17 cellular contexts compared by ENCODE assay signal in the genomic region with DNA sequence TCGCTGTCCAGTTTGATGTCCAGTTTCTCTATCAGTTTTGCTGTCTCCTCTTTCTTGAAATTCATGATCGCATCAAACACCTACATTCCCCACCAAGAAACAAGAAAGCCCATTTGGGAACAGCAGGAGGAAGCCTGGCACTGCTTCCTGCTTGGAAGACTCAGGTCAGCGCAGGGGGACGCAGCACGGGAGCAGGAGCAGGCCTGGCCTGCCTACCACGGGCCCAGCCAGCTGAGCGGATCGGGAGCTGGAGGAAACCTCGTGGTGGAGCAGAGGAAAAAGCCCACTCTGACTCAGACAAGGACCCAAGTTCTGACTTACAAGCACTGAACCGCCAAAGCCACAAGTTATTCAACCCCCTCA. TPM values are rescaled to one million over a fixed set of nuclear protein-coding genes. Genes with fewer than 3 reads are reported as not detected.
DNase-seq lines count a peak whose midpoint lies in the region; ATAC-seq, FAIRE-seq and TF ChIP-seq lines count a peak whose summit lies in the region.
"Had no signal": no experiment of that assay in that cellular context is flagged by ENCODE, and none has a peak within 500 bp of the region (broad histone marks: within the 10 kb centered on the region; RNA-seq: fewer than 3 reads in every experiment).

No MANE protein-coding gene starts in this region.

- no peak for TF ChIP-seq POLR2A in A549 (IDR thresholded peaks at IDR 0.05; ENCODE audit: low read length)

- H3K4me1 Mint-ChIP-seq in activated naive CD8-positive, alpha-beta T cell (ENCODE audit: low read depth), result peaks cover 43% of the 10 kb centered on the region
- H3K4me1 Mint-ChIP-seq in natural killer cell, result peaks cover 34 to 39% of the 10 kb centered on the region in 2 donors
- peaks cover 36 to 52% (median 41%) of the 10 kb centered on the region in 3 donors for H3K4me1 Mint-ChIP-seq in CD8-positive, alpha-beta memory T cell

- H3K36me3 ChIP-seq in CD8-positive, alpha-beta memory T cell (ENCODE audit: insufficient read depth, low read length), result peaks cover 74% of the 10 kb centered on the region

- 96% methylated on average over 9 of the region's 10 CpGs for WGBS in A549 (ENCODE audit: missing lambda C conversion rate)

- intact Hi-C loops in natural killer cell (cut with micrococcal nuclease), result loop anchor here (10.0 kb wide), 1 partner anchor 197 kb away; the partner anchor contains the start of gene MATK

- H3K4me3 ChIP-seq in A549, result no peak overlapping the region
- no peak overlapping the region for H3K4me3 ChIP-seq in CD8-positive, alpha-beta memory T cell (ENCODE audit: low read length)

- H3K27me3 ChIP-seq in CD8-positive, alpha-beta memory T cell (ENCODE audit: insufficient read depth, low read length, poor library complexity, severe bottlenecking), result no peaks in the 10 kb centered on the region

- peaks cover 26% of the 10 kb centered on the region; the same call in 2 of the 3 replicates for H3K4me1 ChIP-seq in A549
- H3K4me1 ChIP-seq in CD8-positive, alpha-beta memory T cell (ENCODE audit: insufficient read depth, low read length), result peaks cover 28% of the 10 kb centered on the region

- H3K27me3 Mint-ChIP-seq in activated naive CD8-positive, alpha-beta T cell, result no peaks in the 10 kb centered on the region
- H3K27me3 Mint-ChIP-seq in natural killer cell (ENCODE audit: low read depth in 2 of 2), result no peaks in the 10 kb centered on the region
- H3K27me3 Mint-ChIP-seq in CD8-positive, alpha-beta memory T cell, result peaks cover 0 to 12% of the 10 kb centered on the region in 2 donors

- peak overlapping the region; percentile 5; the same call in 1 of the 3 replicates for H3K4me2 ChIP-seq in A549

- CTCF ChIA-PET in A549 (lab: Yijun Ruan, JAX), result interaction anchor here (3.5 kb wide), 1 partner anchor 10 kb away, joined by 16 read pairs; the partner anchor contains the start of gene DAPK3
- CTCF ChIA-PET in CD8-positive, alpha-beta memory T cell (lab: Charles Lee), result interaction anchor here (0.7 kb wide), 1 partner anchor 219 kb away, joined by 3 read pairs; the partner anchor contains the start of gene MRPL54

- TF ChIP-seq EP300 in A549 (IDR thresholded peaks at IDR 0.05), result no peak

- POLR2A ChIA-PET in A549 (lab: Yijun Ruan, JAX), result interaction anchor here (1.6 to 5.1 kb wide), 2 partner anchors 10 to 11 kb away, joined by 3 to 60 read pairs; partner anchors contain the start of gene DAPK3
- POLR2A ChIA-PET in CD8-positive, alpha-beta memory T cell (lab: Charles Lee), result interaction anchor here (1.8 kb wide), 1 partner anchor 10 kb away, joined by 10 read pairs; the partner anchor contains the start of gene DAPK3

- H3K27ac Mint-ChIP-seq in activated naive CD8-positive, alpha-beta T cell, result peak overlapping the region; percentile 34
- H3K27ac Mint-ChIP-seq in natural killer cell, result peak overlapping the region in 1 of 2 donors; percentile 58
- H3K27ac Mint-ChIP-seq in CD8-positive, alpha-beta memory T cell, result peak overlapping the region in 4 of 8 donors; percentile 29 to 92 (median 64)

- DNase-seq in A549 (ENCODE audit: low read depth in 1 of 2, low spot score in 1 of 2), result no peak
- peak; percentile 2 for DNase-seq in GM03348 (ENCODE audit: low spot score)
- DNase-seq in natural killer cell, result no peak
- DNase-seq in CD8-positive, alpha-beta memory T cell, result no peak
- DNase-seq in UCSD-AML1 (lab: John Stamatoyannopoulos, UW; ENCODE audit: unreplicated experiment), result no peak
- no peak for DNase-seq in SIG-M5 treated with dmso at 0.1 percent for 504 hours (lab: John Stamatoyannopoulos, UW; ENCODE audit: unreplicated experiment)
- DNase-seq: amygdala; cortex of kidney; IMR-90; midbrain; stimulated activated CD4-positive, alpha-beta T cell treated with anti-CD3 and anti-CD28 coated beads, Interleukin-4, amount 100 ng/mL, for 1 hour; stimulated activated naive CD8-positive, alpha-beta T cell treated with anti-CD3 and anti-CD28 coated beads, Interleukin-15, Interleukin-2, amounts not matched to agents 100 U/mL and 50 U/mL, for 24 hours had no signal

- TF ChIP-seq RAD21 in A549 (conservative IDR thresholded peaks at IDR 0.05 in 1 of 2, IDR thresholded peaks at IDR 0.05 in 1 of 2), result no peak

- no peaks in the 10 kb centered on the region for H3K9me3 ChIP-seq in A549
- no peaks in the 10 kb centered on the region for H3K9me3 ChIP-seq in CD8-positive, alpha-beta memory T cell (ENCODE audit: low read length)

- 0 out of 6 replicates have a peak overlapping the region, but pooled peaks of 1 of the 2 experiments have one; percentile 34 for H3K27ac ChIP-seq in A549
- H3K27ac ChIP-seq in CD8-positive, alpha-beta memory T cell (ENCODE audit: low read depth, low read length), result no peak overlapping the region

- no peak for FAIRE-seq in A549 (lab: Jason Lieb, UNC)

- H3K4me3 Mint-ChIP-seq in activated naive CD8-positive, alpha-beta T cell, result peak overlapping the region; percentile 99
- H3K4me3 Mint-ChIP-seq in natural killer cell, result peak overlapping the region; percentile 32
- peak overlapping the region in 2 of 7 donors; percentile 36 to 78 for H3K4me3 Mint-ChIP-seq in CD8-positive, alpha-beta memory T cell

- H3K9me3 Mint-ChIP-seq in activated naive CD8-positive, alpha-beta T cell (ENCODE audit: low read depth), result no peaks in the 10 kb centered on the region
- no peaks in the 10 kb centered on the region for H3K9me3 Mint-ChIP-seq in natural killer cell
- no peaks in the 10 kb centered on the region for H3K9me3 Mint-ChIP-seq in CD8-positive, alpha-beta memory T cell

- peaks cover 17% of the 10 kb centered on the region for H3K36me3 Mint-ChIP-seq in activated naive CD8-positive, alpha-beta T cell
- H3K36me3 Mint-ChIP-seq in natural killer cell, result peaks cover 7% of the 10 kb centered on the region
- H3K36me3 Mint-ChIP-seq in CD8-positive, alpha-beta memory T cell, result peaks cover 14 to 86% (median 20%) of the 10 kb centered on the region in 3 donors

- TF ChIP-seq CTCF in A549 (IDR thresholded peaks at IDR 0.05) (no peak), natural killer cell (IDR thresholded peaks at IDR 0.05) (no peak)

- ATAC-seq in A549 (no peak), natural killer cell (no peak), GM19035 (IDR thresholded peaks at IDR 0.05; ENCODE audit: unreplicated experiment) (no peak)
- ATAC-seq: Panc1; stimulated activated naive CD8-positive, alpha-beta T cell treated with anti-CD3 and anti-CD28 coated beads, Interleukin-15, Interleukin-2, amounts not matched to agents 100 U/mL and 50 U/mL, for 24 hours had no signal

TF ChIP-seq in A549, 52 proteins besides CTCF, POLR2A, EP300 and RAD21:
- no peak for TF ChIP-seq NPAS2 (CRISPR knock-in tag; IDR thresholded peaks at IDR 0.05; ENCODE audit: borderline replicate concordance)
- TF ChIP-seq RARB (CRISPR knock-in tag; IDR thresholded peaks at IDR 0.05), result no peak
- no peak for TF ChIP-seq FOXS1 (CRISPR knock-in tag; IDR thresholded peaks at IDR 0.05)
TF ChIP-seq in A549: peak in this region for 0.

RNA-seq across cellular contexts. Expression of gene EEF2, which starts 3.9 kb away (rescaled TPM):
- polyA plus RNA-seq in A549 (2011; rRNA removed) (526 and 680 TPM in 2 replicates), A549 (2017; fragmentation: RNase III; extraction: RNeasy Plus Mini Kit Qiagen cat#74134 plus additional on column Dnase treatment) (971 to 1,113 TPM (median 999 TPM) in 3 replicates)
- polyA plus RNA-seq in A549 (2012; cell fraction: cytosol; rRNA removed), result 739 and 972 TPM in 2 replicates
- 944 and 1,422 TPM in 2 replicates for polyA plus RNA-seq in A549 (2012; cell fraction: nucleus; rRNA removed)
- polyA minus RNA-seq in A549 (2011; rRNA and poly(A)+ RNA removed), result 645 and 954 TPM in 2 replicates
- 1,000 to 10,000 TPM; 1,302 to 1,442 (median 1,437) TPM for total RNA-seq in natural killer cell
- 1,000 to 10,000 TPM; 3,106 to 3,129 TPM for total RNA-seq in CD8-positive, alpha-beta memory T cell
- polyA plus RNA-seq in CD8-positive, alpha-beta memory T cell, result 533 TPM

RNA-seq across cellular contexts. Expression of gene DAPK3, which starts 10.5 kb away (rescaled TPM):
- 30.4 and 33.0 TPM in 2 replicates for polyA plus RNA-seq in A549 (2011; rRNA removed)
- polyA plus RNA-seq in A549 (2012; cell fraction: cytosol; rRNA removed), result 80.8 and 92.4 TPM in 2 replicates
- 89.4 and 104 TPM in 2 replicates for polyA plus RNA-seq in A549 (2012; cell fraction: nucleus; rRNA removed)
- polyA plus RNA-seq in A549 (2017; fragmentation: RNase III; extraction: RNeasy Plus Mini Kit Qiagen cat#74134 plus additional on column Dnase treatment), result 54.7 to 61.8 TPM (median 54.9 TPM) in 3 replicates
- polyA minus RNA-seq in A549 (2011; rRNA and poly(A)+ RNA removed), result 44.8 and 49.2 TPM in 2 replicates
- 10 to 100 TPM; 54.3 to 66.4 (median 58.1) TPM for total RNA-seq in natural killer cell
- total RNA-seq in CD8-positive, alpha-beta memory T cell, result 10 to 100 TPM; 42.5 to 44.9 TPM
- polyA plus RNA-seq in CD8-positive, alpha-beta memory T cell, result 38.5 TPM

RNA-seq across cellular contexts. Expression of gene PIAS4, which starts 26.2 kb away (rescaled TPM):
- polyA plus RNA-seq in A549 (2011; rRNA removed) (4.5 and 5.2 TPM in 2 replicates), A549 (2017; fragmentation: RNase III; extraction: RNeasy Plus Mini Kit Qiagen cat#74134 plus additional on column Dnase treatment) (10.6 to 12.8 TPM (median 11.3 TPM) in 3 replicates)
- polyA plus RNA-seq in A549 (2012; cell fraction: cytosol; rRNA removed), result 8.6 and 11.9 TPM in 2 replicates
- polyA plus RNA-seq in A549 (2012; cell fraction: nucleus; rRNA removed), result 17.1 and 17.4 TPM in 2 replicates
- 8.8 and 10.8 TPM in 2 replicates for polyA minus RNA-seq in A549 (2011; rRNA and poly(A)+ RNA removed)
- 10 to 100 TPM; 25.4 to 39.4 (median 26.8) TPM for total RNA-seq in natural killer cell
- total RNA-seq in CD8-positive, alpha-beta memory T cell, result 10 to 100 TPM; 29.1 to 33.8 TPM
- polyA plus RNA-seq in CD8-positive, alpha-beta memory T cell, result 6.3 TPM

RNA-seq across cellular contexts. Expression of gene NMRK2, which starts 48.5 kb away (rescaled TPM):
- polyA plus RNA-seq in A549 (2011; rRNA removed), result not detected in 2 replicates
- not detected in 2 replicates for polyA plus RNA-seq in A549 (2012; cell fraction: cytosol; rRNA removed)
- not detected in 2 replicates for polyA plus RNA-seq in A549 (2012; cell fraction: nucleus; rRNA removed)
- polyA plus RNA-seq in A549 (2017; fragmentation: RNase III; extraction: RNeasy Plus Mini Kit Qiagen cat#74134 plus additional on column Dnase treatment), result not detected in 3 replicates
- polyA minus RNA-seq in A549 (2011; rRNA and poly(A)+ RNA removed), result not detected in 2 replicates
- total RNA-seq in natural killer cell, result not detected
- not detected for total RNA-seq in CD8-positive, alpha-beta memory T cell
- polyA plus RNA-seq in CD8-positive, alpha-beta memory T cell, result not detected
- total RNA-seq: IMR-90; T-helper 1 cell treated with Interleukin-12 subunit alpha and Interleukin-12 subunit beta and Interleukin-4 antibody, amounts not matched to agents 30 ng/mL and 1 ng/mL, for 36 hours had no signal
- polyA plus RNA-seq: BJ, IMR-90 had no signal
